In genomic region chr12:120247621-120248030, GRCh38 we compare ENCODE assay signal across 13 cellular contexts. TPM values are rescaled to one million over a fixed set of nuclear protein-coding genes. Genes with fewer than 3 reads are reported as not detected.
DNase-seq lines count a peak whose midpoint lies in the region; ATAC-seq lines count a peak whose summit lies in the region.
"Had no signal": no experiment of that assay in that cellular context is flagged by ENCODE, and none has a peak within 500 bp of the region (broad histone marks: within the 10 kb centered on the region; RNA-seq: fewer than 3 reads in every experiment).

No MANE protein-coding gene starts in this region.

- peaks cover 70 to 74% of the 10 kb centered on the region in 2 donors for H3K4me1 Mint-ChIP-seq in natural killer cell treated with Interleukin-12 subunit alpha and Interleukin-12 subunit beta and Interleukin-15 and Interleukin-18, amount 100 ng/mL, for 72 hours (ENCODE audit: low read depth in 2 of 2)

- no peaks in the 10 kb centered on the region for H3K9me3 Mint-ChIP-seq in natural killer cell treated with Interleukin-12 subunit alpha and Interleukin-12 subunit beta and Interleukin-15 and Interleukin-18, amount 100 ng/mL, for 72 hours

- peak overlapping the region; percentile 63 for H3K4me3 Mint-ChIP-seq in natural killer cell treated with Interleukin-12 subunit alpha and Interleukin-12 subunit beta and Interleukin-15 and Interleukin-18, amount 100 ng/mL, for 72 hours

- peaks cover 53% of the 10 kb centered on the region for H3K4me1 ChIP-seq in effector memory CD4-positive, alpha-beta T cell (ENCODE audit: control insufficient read depth, insufficient read depth, low read length, poor library complexity, severe bottlenecking)

- H3K27ac Mint-ChIP-seq in natural killer cell treated with Interleukin-12 subunit alpha and Interleukin-12 subunit beta and Interleukin-15 and Interleukin-18, amount 100 ng/mL, for 72 hours, result peak overlapping the region; percentile 87 to 94

- no peak for ATAC-seq in natural killer cell treated with Interleukin-12 subunit alpha and Interleukin-12 subunit beta and Interleukin-15 and Interleukin-18, amount 100 ng/mL, for 72 hours
- ATAC-seq in GM21737 (IDR thresholded peaks at IDR 0.05; ENCODE audit: unreplicated experiment), result no peak

- H3K27ac ChIP-seq in effector memory CD4-positive, alpha-beta T cell (ENCODE audit: insufficient read depth, low read length, poor library complexity, severe bottlenecking), result peak overlapping the region; percentile 28

- H3K27me3 ChIP-seq in effector memory CD4-positive, alpha-beta T cell (replicated peaks; ENCODE audit: control insufficient read depth, insufficient read depth, low read length, poor library complexity, severe bottlenecking), result no peaks in the 10 kb centered on the region

- H3K36me3 ChIP-seq in effector memory CD4-positive, alpha-beta T cell (ENCODE audit: control insufficient read depth, insufficient read depth, low read length), result no peaks in the 10 kb centered on the region

- DNase-seq in AG20443 (ENCODE audit: low spot score) (peak; percentile 56), LHCN-M2 (ENCODE audit: low read depth) (peak; percentile 83), GF-D8 (lab: John Stamatoyannopoulos, UW) (no peak), SW480 (ENCODE audit: low spot score) (no peak), NCI-H128 (lab: John Stamatoyannopoulos, UW; ENCODE audit: unreplicated experiment) (no peak)
- DNase-seq in effector memory CD4-positive, alpha-beta T cell, result no peak
- no peak for DNase-seq in natural killer cell treated with Interleukin-12 subunit alpha and Interleukin-12 subunit beta and Interleukin-15 and Interleukin-18, amount 100 ng/mL, for 72 hours (ENCODE audit: low spot score)
- DNase-seq: amygdala, DND-41, NCI-H146 had no signal

- H3K27me3 Mint-ChIP-seq in natural killer cell treated with Interleukin-12 subunit alpha and Interleukin-12 subunit beta and Interleukin-15 and Interleukin-18, amount 100 ng/mL, for 72 hours, result no peaks in the 10 kb centered on the region

- H3K36me3 Mint-ChIP-seq in natural killer cell treated with Interleukin-12 subunit alpha and Interleukin-12 subunit beta and Interleukin-15 and Interleukin-18, amount 100 ng/mL, for 72 hours, result peaks cover 5% of the 10 kb centered on the region

- no peaks in the 10 kb centered on the region for H3K9me3 ChIP-seq in effector memory CD4-positive, alpha-beta T cell (ENCODE audit: control insufficient read depth, low read length)

- no peak overlapping the region for H3K4me3 ChIP-seq in effector memory CD4-positive, alpha-beta T cell (ENCODE audit: insufficient read depth, low read depth, low read length, poor library complexity, severe bottlenecking)

RNA-seq across cellular contexts. Expression of gene PXN, which starts 17.9 kb away (rescaled TPM):
- 152 and 159 TPM in 2 replicates for total RNA-seq in LHCN-M2 (2014; rRNA removed)
- polyA plus RNA-seq in LHCN-M2 (2012), result 215 TPM
- total RNA-seq in natural killer cell treated with Interleukin-12 subunit alpha and Interleukin-12 subunit beta and Interleukin-15 and Interleukin-18, amount 100 ng/mL, for 72 hours, result 100 to 1,000 TPM; 133 to 160 TPM

RNA-seq across cellular contexts. Expression of gene RNU4-2, which starts 44.1 kb away (rescaled TPM):
- total RNA-seq in LHCN-M2 (2014; rRNA removed), result not detected in 2 replicates
- 99.3 TPM for polyA plus RNA-seq in LHCN-M2 (2012)
- 1,000 to 10,000 TPM; 6,345 to 8,722 TPM for total RNA-seq in natural killer cell treated with Interleukin-12 subunit alpha and Interleukin-12 subunit beta and Interleukin-15 and Interleukin-18, amount 100 ng/mL, for 72 hours
- polyA plus RNA-seq: urinary bladder had no signal

RNA-seq across cellular contexts. Expression of gene RNU4-1, which starts 45.4 kb away (rescaled TPM):
- under 0.01 TPM in 1 of 2 replicates, not detected in the other for total RNA-seq in LHCN-M2 (2014; rRNA removed)
- 43.7 TPM for polyA plus RNA-seq in LHCN-M2 (2012)
- 1,000 to 10,000 TPM; 1,386 to 2,161 TPM for total RNA-seq in natural killer cell treated with Interleukin-12 subunit alpha and Interleukin-12 subunit beta and Interleukin-15 and Interleukin-18, amount 100 ng/mL, for 72 hours
- total RNA-seq: kidney epithelial cell had no signal
- polyA plus RNA-seq: urinary bladder had no signal

RNA-seq across cellular contexts. Expression of gene RPLP0, which starts 46.7 kb away (rescaled TPM):
- 3,359 and 3,689 TPM in 2 replicates for total RNA-seq in LHCN-M2 (2014; rRNA removed)
- polyA plus RNA-seq in LHCN-M2 (2012), result 2,988 TPM
- total RNA-seq in natural killer cell treated with Interleukin-12 subunit alpha and Interleukin-12 subunit beta and Interleukin-15 and Interleukin-18, amount 100 ng/mL, for 72 hours, result 1,000 to 10,000 TPM; 1,757 to 2,186 TPM

RNA-seq across cellular contexts. Expression of gene GCN1, which starts 53.1 kb away (rescaled TPM):
- 66.6 and 71.0 TPM in 2 replicates for total RNA-seq in LHCN-M2 (2014; rRNA removed)
- polyA plus RNA-seq in LHCN-M2 (2012), result 36.0 TPM
- total RNA-seq in natural killer cell treated with Interleukin-12 subunit alpha and Interleukin-12 subunit beta and Interleukin-15 and Interleukin-18, amount 100 ng/mL, for 72 hours, result 100 to 1,000 TPM; 126 to 311 TPM

Comparison
In these comparisons a context has a peak if more than half of its experiments do, and no peak if none do; other contexts are left out.
1. DNase-seq: peak in AG20443 (single experiment) and LHCN-M2 (single experiment); none in effector memory CD4-positive, alpha-beta T cell (0 of 3), natural killer cell treated with Interleukin-12 subunit alpha and Interleukin-12 subunit beta and Interleukin-15 and Interleukin-18, amount 100 ng/mL, for 72 hours (single experiment), GF-D8 (single experiment), SW480 (single experiment) and NCI-H128 (single experiment).
2. RNA of gene RNU4-2, which starts 44.1 kb away (total RNA-seq): 6,345 to 8,722 TPM in natural killer cell treated with Interleukin-12 subunit alpha and Interleukin-12 subunit beta and Interleukin-15 and Interleukin-18, amount 100 ng/mL, for 72 hours; not detected in LHCN-M2; every median in the first group is over 1,000 times any median in the second.
3. RNA of gene RNU4-1, which starts 45.4 kb away (total RNA-seq): 1,386 to 2,161 TPM in natural killer cell treated with Interleukin-12 subunit alpha and Interleukin-12 subunit beta and Interleukin-15 and Interleukin-18, amount 100 ng/mL, for 72 hours; under 0.01 TPM in LHCN-M2; every median in the first group is over 1,000 times any median in the second.